Comparison of ENCODE assay signal across 8 cellular contexts in the genomic region with DNA sequence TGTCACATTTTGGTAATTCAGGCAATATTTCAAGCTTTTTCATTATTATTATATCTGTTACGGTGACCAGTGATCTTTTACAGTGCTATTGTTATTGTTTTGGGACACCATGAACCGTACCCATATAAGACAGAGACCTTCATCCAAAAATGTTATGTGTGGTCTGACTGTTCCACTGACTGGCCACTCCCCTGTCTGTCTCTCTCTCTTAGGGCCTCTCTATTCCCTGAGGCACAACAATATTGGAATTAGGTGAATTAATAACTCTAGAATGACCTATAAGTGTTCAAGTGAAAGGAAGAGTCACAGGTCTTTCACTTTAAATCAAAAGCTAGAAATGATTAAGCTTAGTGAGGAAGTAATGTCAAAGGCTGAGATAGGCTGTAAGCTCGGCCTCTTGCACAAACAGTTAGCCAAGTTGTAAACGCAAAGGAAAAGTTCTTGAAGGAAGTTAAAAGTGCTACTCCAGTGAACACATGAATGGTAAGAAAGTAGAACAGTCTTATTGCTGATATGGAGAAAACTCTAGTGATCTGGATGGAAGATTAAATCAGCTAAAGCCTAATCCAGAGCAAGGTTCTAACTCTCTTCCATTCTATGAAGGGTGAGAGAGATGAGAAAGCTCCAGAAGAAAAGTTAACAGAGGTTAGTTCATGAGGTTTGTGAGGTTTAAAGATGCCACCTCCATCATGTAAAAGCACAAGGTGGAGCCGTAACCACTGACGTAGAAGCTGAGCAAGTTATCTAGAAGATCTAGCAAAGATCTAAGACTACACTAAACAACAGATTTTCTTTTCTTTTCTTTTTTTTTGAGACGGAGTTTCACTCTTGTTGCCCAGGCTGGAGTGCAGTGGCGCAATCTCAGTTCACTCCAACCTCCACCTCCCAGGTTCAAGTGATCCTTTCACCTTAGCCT. TPM values are rescaled to one million over a fixed set of nuclear protein-coding genes. Genes with fewer than 3 reads are reported as not detected.
A peak's percentile ranks its signal among the peaks of the same experiment; 100 is the strongest.
DNase-seq lines count a peak whose midpoint lies in the region; ATAC-seq and TF ChIP-seq lines count a peak whose summit lies in the region.

No MANE protein-coding gene starts in this region.

- DNase-seq in Peyer's patch (no peak), left lung (no peak), RWPE1 (ENCODE audit: low spot score) (no peak), PC-3 (no peak), NCI-H146 (lab: John Stamatoyannopoulos, UW) (no peak), NCI-H2196 treated with DMSO at 0.1 percent for 48 hours (lab: John Stamatoyannopoulos, UW; ENCODE audit: unreplicated experiment) (no peak)

- POLR2A ChIA-PET in RWPE1 (lab: Yijun Ruan, JAX; ENCODE audit: low non-redundant PET) = no interaction called here
- POLR2A ChIA-PET in PC-3 (lab: Charles Lee; ENCODE audit: unreplicated experiment) = no interaction called here

- intact Hi-C loops in left lung (cut with DNase I) = no loop called here
- intact Hi-C loops in PC-3 (cut with micrococcal nuclease) = no loop called here

- no peak overlapping the region for H3K4me2 ChIP-seq in PC-3 (ENCODE audit: low read length)

- H3K9me3 ChIP-seq in Peyer's patch (no peaks in the 10 kb centered on the region), left lung (no peaks in the 10 kb centered on the region), PC-3 (ENCODE audit: low read length) (no peaks in the 10 kb centered on the region)

- H3K79me2 ChIP-seq in PC-3 (ENCODE audit: low read length) = no peaks in the 10 kb centered on the region

- CTCF ChIA-PET in RWPE1 (lab: Yijun Ruan, JAX) = interaction anchor here (1.2 kb wide), 1 partner anchor 40 kb away, joined by 6 read pairs; no protein-coding TSS in a partner anchor
- CTCF ChIA-PET in PC-3 (lab: Charles Lee) = interaction anchor here (0.6 kb wide), 1 partner anchor 244 kb away, joined by 3 read pairs; no protein-coding TSS in a partner anchor

- no peaks in the 10 kb centered on the region for H4K20me1 ChIP-seq in PC-3 (ENCODE audit: low read length)

- H2AFZ ChIP-seq in PC-3 (ENCODE audit: low read length) = no peak overlapping the region

- TF ChIP-seq CTCF in Peyer's patch (IDR thresholded peaks at IDR 0.05) (no peak), left lung (IDR thresholded peaks at IDR 0.05) (no peak), RWPE1 (conservative IDR thresholded peaks at IDR 0.05; ENCODE audit: low read depth) (no peak), PC-3 (conservative IDR thresholded peaks at IDR 0.05; ENCODE audit: low read depth, low read length) (no peak)

- H3K4me1 ChIP-seq in Peyer's patch (peaks cover 0 to 11% (median 0%) of the 10 kb centered on the region in 4 donors), left lung (no peaks in the 10 kb centered on the region), PC-3 (ENCODE audit: insufficient read depth, low read length) (no peaks in the 10 kb centered on the region)

- ATAC-seq in GM18498 (IDR thresholded peaks at IDR 0.05; ENCODE audit: unreplicated experiment) (peak; percentile 52), GM21786 (IDR thresholded peaks at IDR 0.05; ENCODE audit: unreplicated experiment) (peak; percentile 49), left lung (peak; percentile 77), PC-3 (no peak)

- H3K27me3 ChIP-seq in Peyer's patch (no peaks in the 10 kb centered on the region), left lung (no peaks in the 10 kb centered on the region), PC-3 (ENCODE audit: low read length) (no peaks in the 10 kb centered on the region)

- BruUV-seq in PC-3 (replicated peaks; lab: Mats Ljungman, UMichigan) = no TSS peak

- no peak overlapping the region for H3K9ac ChIP-seq in PC-3 (ENCODE audit: low read length)

- peak overlapping the region; percentile 13 to 77 (median 47) for H3K27ac ChIP-seq in Peyer's patch
- peak overlapping the region; percentile 17 to 60 for H3K27ac ChIP-seq in left lung
- H3K27ac ChIP-seq in RWPE1 = no peak overlapping the region
- H3K27ac ChIP-seq in PC-3 (ENCODE audit: low read length) = no peak overlapping the region

- H3K4me3 ChIP-seq in Peyer's patch = no peak overlapping the region
- no peak overlapping the region for H3K4me3 ChIP-seq in left lung
- no peak overlapping the region for H3K4me3 ChIP-seq in PC-3 (ENCODE audit: low read length)

- H3F3A ChIP-seq in PC-3 (ENCODE audit: low read length, unreplicated experiment) = no peaks in the 10 kb centered on the region

- H3K36me3 ChIP-seq in Peyer's patch (no peaks in the 10 kb centered on the region), left lung (no peaks in the 10 kb centered on the region), PC-3 (ENCODE audit: low read depth, low read length) (no peaks in the 10 kb centered on the region)

- no peak for TF ChIP-seq POLR2A in Peyer's patch (IDR thresholded peaks at IDR 0.05)

- no peaks in the 10 kb centered on the region for H3K9me2 ChIP-seq in PC-3 (replicated peaks; ENCODE audit: low read length)

RNA-seq across cellular contexts. Expression of gene DIPK1A, which starts 19.7 kb away (rescaled TPM):
- total RNA-seq in Peyer's patch (10 to 100 TPM in 1 of 4 donors, 1 to 10 TPM in 3; 5.1 to 12.4 (median 7.8) TPM), left lung (10 to 100 TPM in 1 of 2 donors, 1 to 10 TPM in 1; 6.8 to 10.8 TPM), PC-3 (2014; rRNA removed) (1.0 and 2.1 TPM in 2 replicates)

Comparison
In these comparisons a context has a peak if more than half of its experiments do, and no peak if none do; other contexts are left out.
1. H3K27ac ChIP-seq: peak in Peyer's patch (4 of 4) and left lung (2 of 2); none in RWPE1 (single experiment) and PC-3 (single experiment).